In the genomic region with DNA sequence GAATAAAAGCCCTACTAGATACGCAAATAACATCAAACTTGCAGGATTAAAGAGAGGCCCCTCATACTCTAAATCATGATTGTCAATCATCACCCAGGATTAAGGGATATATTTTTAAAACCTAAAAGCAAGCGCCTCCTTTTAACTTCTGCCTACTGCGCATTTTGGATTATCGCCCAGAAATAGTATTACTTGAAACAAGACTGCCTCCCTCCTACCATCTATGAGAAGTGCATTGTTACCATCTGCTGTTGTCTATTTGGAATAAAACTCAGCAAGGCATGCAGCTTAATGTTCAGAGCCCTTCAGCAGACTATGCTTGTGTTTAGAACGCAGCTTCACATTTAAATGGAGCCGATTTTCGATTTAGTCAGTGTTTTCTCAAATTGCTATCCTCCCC, we compare ENCODE assay signal across 10 cellular contexts.
DNase-seq lines count a peak whose midpoint lies in the region; ATAC-seq and TF ChIP-seq lines count a peak whose summit lies in the region.
"Had no signal": no experiment of that assay in that cellular context is flagged by ENCODE, and none has a peak within 500 bp of the region (broad histone marks: within the 10 kb centered on the region; RNA-seq: fewer than 3 reads in every experiment).

No MANE protein-coding gene starts in this region.

- H3K9me2 ChIP-seq in MM.1S (replicated peaks; ENCODE audit: insufficient read depth, low read length) = no peaks in the 10 kb centered on the region

- H3K79me2 ChIP-seq in MM.1S (ENCODE audit: low read length) = no peaks in the 10 kb centered on the region

- ATAC-seq in GM19463 (IDR thresholded peaks at IDR 0.05; ENCODE audit: unreplicated experiment) = no peak
- no peak for ATAC-seq in CD4-positive, alpha-beta T cell (ENCODE audit: poor library complexity)
- ATAC-seq: heart left ventricle had no signal

- TF ChIP-seq CTCF in CD4-positive, alpha-beta T cell (IDR thresholded peaks at IDR 0.05) = no peak
- no peak for TF ChIP-seq CTCF in MM.1S (IDR thresholded peaks at IDR 0.05; ENCODE audit: low read length)

- no peak overlapping the region for H3K4me3 ChIP-seq in MM.1S (ENCODE audit: low read length)
- H3K4me3 ChIP-seq: heart left ventricle had no signal

- H3K9me3 Mint-ChIP-seq in CD4-positive, alpha-beta T cell = no peaks in the 10 kb centered on the region

- H3K9me3 ChIP-seq in CD4-positive, alpha-beta T cell (ENCODE audit: control insufficient read depth, low read length) = no peaks in the 10 kb centered on the region
- H3K9me3 ChIP-seq in MM.1S (replicated peaks; ENCODE audit: insufficient read depth, low read length) = no peaks in the 10 kb centered on the region
- H3K9me3 ChIP-seq: heart left ventricle had no signal

- H3K36me3 ChIP-seq in MM.1S (replicated peaks; ENCODE audit: insufficient read depth, low read length) = no peaks in the 10 kb centered on the region
- H3K36me3 ChIP-seq: heart left ventricle had no signal

- H4K20me1 ChIP-seq in MM.1S (ENCODE audit: insufficient read depth, low read length) = no peaks in the 10 kb centered on the region

- no peak overlapping the region for H3K9ac ChIP-seq in MM.1S (ENCODE audit: low read length)

- H3K4me2 ChIP-seq in MM.1S (ENCODE audit: low read depth, low read length) = no peak overlapping the region

- H3K4me1 Mint-ChIP-seq in CD4-positive, alpha-beta T cell (ENCODE audit: low read depth) = no peaks in the 10 kb centered on the region

- no peak overlapping the region for H2AFZ ChIP-seq in MM.1S (ENCODE audit: low read length)

- no peaks in the 10 kb centered on the region for H3K4me1 ChIP-seq in MM.1S (ENCODE audit: low read length)
- H3K4me1 ChIP-seq: heart left ventricle had no signal

- H3K27me3 ChIP-seq in CD4-positive, alpha-beta T cell (ENCODE audit: control insufficient read depth, insufficient read depth, low read length) = no peaks in the 10 kb centered on the region
- H3K27me3 ChIP-seq in MM.1S (replicated peaks; ENCODE audit: insufficient read depth, low read length) = no peaks in the 10 kb centered on the region

- no peaks in the 10 kb centered on the region for H3F3A ChIP-seq in MM.1S (ENCODE audit: insufficient read depth, low read length)

- CTCF ChIA-PET in CD4-positive, alpha-beta T cell (lab: Charles Lee) = interaction anchor here (1.6 kb wide), 1 partner anchor 18 kb away, joined by 3 read pairs; no protein-coding TSS in a partner anchor

- intact Hi-C loops in CD4-positive, alpha-beta T cell (cut with DNase I, micrococcal nuclease) = no loop called here

- POLR2A ChIA-PET in CD4-positive, alpha-beta T cell (lab: Charles Lee) = no interaction called here

- no peak overlapping the region for H3K27ac ChIP-seq in CD4-positive, alpha-beta T cell (ENCODE audit: low read depth, low read length)
- no peak overlapping the region for H3K27ac ChIP-seq in MM.1S (ENCODE audit: low read length)
- H3K27ac ChIP-seq: heart left ventricle had no signal

- H3K4me3 Mint-ChIP-seq in CD4-positive, alpha-beta T cell = no peak overlapping the region

- no peaks in the 10 kb centered on the region for H3K36me3 Mint-ChIP-seq in CD4-positive, alpha-beta T cell (ENCODE audit: low read depth)

- peak; percentile 22 for DNase-seq in NCI-H146 (lab: John Stamatoyannopoulos, UW)
- DNase-seq in NCI-H146 treated with DMSO at 0.1 percent for 48 hours (lab: John Stamatoyannopoulos, UW; ENCODE audit: unreplicated experiment) = no peak
- DNase-seq in NCI-H2227 treated with DMSO at 0.1 percent for 48 hours (lab: John Stamatoyannopoulos, UW) = peak; percentile 22
- peak; percentile 79 for DNase-seq in cerebellum (ENCODE audit: low spot score)
- peak; percentile 68 for DNase-seq in superior temporal gyrus (ENCODE audit: extremely low spot score)
- DNase-seq in CD4-positive, alpha-beta T cell = no peak
- no peak for DNase-seq in MM.1S
- DNase-seq: heart left ventricle, KG1 had no signal

- peaks cover 60% of the 10 kb centered on the region for H3K27me3 Mint-ChIP-seq in CD4-positive, alpha-beta T cell

- H3K27ac Mint-ChIP-seq in CD4-positive, alpha-beta T cell = no peak overlapping the region

Comparison
In these comparisons a context has a peak if more than half of its experiments do, and no peak if none do; other contexts are left out.
1. DNase-seq: peak in NCI-H146 (single experiment), NCI-H2227 treated with DMSO at 0.1 percent for 48 hours (single experiment), cerebellum (single experiment) and superior temporal gyrus (single experiment); none in NCI-H146 treated with DMSO at 0.1 percent for 48 hours (single experiment), CD4-positive, alpha-beta T cell (0 of 10) and MM.1S (single experiment).